Comparison of ENCODE assay signal across 1 cellular context in the genomic region with DNA sequence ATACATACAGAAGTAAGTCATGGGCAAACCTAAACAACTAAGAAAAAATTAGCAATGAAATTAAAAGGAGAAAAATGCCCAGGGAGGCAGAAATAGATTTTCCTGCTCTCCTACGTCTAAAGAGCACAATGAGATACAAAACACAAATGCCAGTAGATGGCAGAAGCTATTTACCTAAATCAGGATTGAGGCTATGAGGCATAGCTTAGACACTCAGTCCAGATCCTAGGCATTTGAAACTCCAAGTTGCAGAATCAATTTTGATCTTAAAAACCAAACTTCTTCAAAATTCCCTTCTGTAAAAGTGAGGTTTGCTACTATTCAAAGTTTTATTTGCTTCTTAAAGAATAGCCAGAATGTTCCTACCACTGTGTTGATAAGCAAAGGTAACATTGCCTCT.
TF ChIP-seq lines count a peak whose summit lies in the region.

No MANE protein-coding gene starts in this region.

TF ChIP-seq in endothelial cell of umbilical vein, 7 proteins besides CTCF, POLR2A, EP300 and RAD21 (continued from another document):
- TF ChIP-seq JUN (IDR thresholded peaks at IDR 0.05; ENCODE audit: borderline replicate concordance, insufficient read depth, insufficient read length, low read depth) (no peak), EZH2 (IDR thresholded peaks at IDR 0.05; ENCODE audit: borderline replicate concordance, low read depth, low read length, severe bottlenecking) (no peak), GATA2 (IDR thresholded peaks at IDR 0.05; ENCODE audit: insufficient read depth, insufficient read length, low read depth, low read length) (no peak), FOS (IDR thresholded peaks at IDR 0.05; ENCODE audit: borderline replicate concordance, insufficient read depth, low read length) (no peak), MYC (IDR thresholded peaks at IDR 0.05; ENCODE audit: low read depth, low read length) (no peak)
